In the genomic region with DNA sequence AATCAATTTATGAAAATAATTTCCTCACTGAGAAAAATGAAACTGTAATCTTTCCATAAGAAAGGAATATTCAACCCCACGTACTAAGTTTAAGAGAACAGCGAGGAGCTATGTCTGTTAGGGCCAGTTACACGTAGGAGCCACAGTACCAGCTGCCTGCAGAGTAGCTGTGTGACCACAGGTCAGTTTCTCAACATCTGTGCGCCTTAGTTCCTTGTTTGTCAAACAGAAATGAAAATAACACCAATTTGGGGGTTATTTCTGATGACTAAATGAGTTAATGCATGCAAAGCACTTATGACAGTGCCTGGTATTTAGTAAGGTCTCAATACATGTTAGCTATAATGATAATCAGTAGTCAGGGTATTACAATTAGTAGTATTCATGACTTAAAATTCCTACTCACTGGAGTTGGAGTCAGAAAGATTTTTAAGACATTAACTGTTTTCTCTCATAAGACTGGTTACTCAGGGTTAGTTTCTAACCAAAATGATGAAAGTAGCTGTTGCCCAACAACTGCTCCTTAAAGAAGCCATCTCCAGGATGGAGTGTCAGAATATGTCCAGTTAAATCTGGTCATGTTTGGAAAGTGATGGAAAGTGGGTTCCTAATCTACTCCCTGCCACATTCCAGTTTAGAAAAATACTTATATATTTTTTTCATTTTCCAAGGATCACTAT, we compare ENCODE assay signal across 8 cellular contexts.
A peak's percentile ranks its signal among the peaks of the same experiment; 100 is the strongest.
DNase-seq lines count a peak whose midpoint lies in the region; ATAC-seq lines count a peak whose summit lies in the region.
"Had no signal": no experiment of that assay in that cellular context is flagged by ENCODE, and none has a peak within 500 bp of the region (broad histone marks: within the 10 kb centered on the region; RNA-seq: fewer than 3 reads in every experiment).

No MANE protein-coding gene starts in this region.

- H3K4me3 Mint-ChIP-seq in stimulated activated effector memory CD8-positive, alpha-beta T cell treated with anti-CD3 and anti-CD28 coated beads, Interleukin-12 subunit alpha, Interleukin-12 subunit beta, amount 100 ng/mL, for 72 hours, result no peak overlapping the region

- no peak overlapping the region for H3K27ac Mint-ChIP-seq in stimulated activated effector memory CD8-positive, alpha-beta T cell treated with anti-CD3 and anti-CD28 coated beads, Interleukin-12 subunit alpha, Interleukin-12 subunit beta, amount 100 ng/mL, for 72 hours

- no peaks in the 10 kb centered on the region for H3K9me3 Mint-ChIP-seq in stimulated activated effector memory CD8-positive, alpha-beta T cell treated with anti-CD3 and anti-CD28 coated beads, Interleukin-12 subunit alpha, Interleukin-12 subunit beta, amount 100 ng/mL, for 72 hours

- DNase-seq in GM19240 (ENCODE audit: insufficient read length, low spot score), result peak; percentile 36
- peak; percentile 30 for DNase-seq in OCI-M1 (lab: John Stamatoyannopoulos, UW)
- no peak for DNase-seq in stimulated activated effector memory CD8-positive, alpha-beta T cell treated with anti-CD3 and anti-CD28 coated beads, Interleukin-12 subunit alpha, Interleukin-12 subunit beta, amount 100 ng/mL, for 72 hours (ENCODE audit: low spot score in 2 of 2)
- DNase-seq in NCI-H2107 treated with DMSO at 0.1 percent for 48 hours (lab: John Stamatoyannopoulos, UW; ENCODE audit: unreplicated experiment), result no peak
- no peak for DNase-seq in stimulated activated naive CD4-positive, alpha-beta T cell treated with Interleukin-2 at 50 U/mL for 16 hours (lab: John Stamatoyannopoulos, UW)
- no peak for DNase-seq in COLO829 (ENCODE audit: low spot score)
- DNase-seq: H7 had no signal

- peaks cover 5% of the 10 kb centered on the region for H3K36me3 Mint-ChIP-seq in stimulated activated effector memory CD8-positive, alpha-beta T cell treated with anti-CD3 and anti-CD28 coated beads, Interleukin-12 subunit alpha, Interleukin-12 subunit beta, amount 100 ng/mL, for 72 hours

- H3K4me1 Mint-ChIP-seq in stimulated activated effector memory CD8-positive, alpha-beta T cell treated with anti-CD3 and anti-CD28 coated beads, Interleukin-12 subunit alpha, Interleukin-12 subunit beta, amount 100 ng/mL, for 72 hours, result peaks cover 28% of the 10 kb centered on the region

- peak; percentile 80 for ATAC-seq in HG02938 (IDR thresholded peaks at IDR 0.05; ENCODE audit: unreplicated experiment)
- peak; percentile 31 for ATAC-seq in stimulated activated effector memory CD8-positive, alpha-beta T cell treated with anti-CD3 and anti-CD28 coated beads, Interleukin-12 subunit alpha, Interleukin-12 subunit beta, amount 100 ng/mL, for 72 hours

Comparison
In these comparisons a context has a peak if more than half of its experiments do, and no peak if none do; other contexts are left out.
1. DNase-seq: peak in GM19240 (single experiment) and OCI-M1 (single experiment); none in stimulated activated effector memory CD8-positive, alpha-beta T cell treated with anti-CD3 and anti-CD28 coated beads, Interleukin-12 subunit alpha, Interleukin-12 subunit beta, amount 100 ng/mL, for 72 hours (0 of 2), NCI-H2107 treated with DMSO at 0.1 percent for 48 hours (single experiment), stimulated activated naive CD4-positive, alpha-beta T cell treated with Interleukin-2 at 50 U/mL for 16 hours (single experiment) and COLO829 (single experiment).